In genomic region chr22:21938906-21939305, GRCh38 we compare ENCODE assay signal across 1 cellular context.
TF ChIP-seq lines count a peak whose summit lies in the region.

No MANE protein-coding gene starts in this region.

TF ChIP-seq in K562, 482 proteins besides CTCF, POLR2A, EP300 and RAD21 (continued from another document):
- TF ChIP-seq GTF3C2 (IDR thresholded peaks at IDR 0.05; ENCODE audit: borderline replicate concordance, extremely low read depth, insufficient read length) (no peak), PHB2 (IDR thresholded peaks at IDR 0.05; ENCODE audit: low read depth) (no peak), SUPT5H (IDR thresholded peaks at IDR 0.05) (no peak), NKRF (IDR thresholded peaks at IDR 0.05; ENCODE audit: borderline replicate concordance) (no peak), HLTF (IDR thresholded peaks at IDR 0.05) (no peak), MEIS2 (IDR thresholded peaks at IDR 0.05; ENCODE audit: partially characterized antibody) (no peak), ZNF586 (CRISPR knock-in tag; conservative IDR thresholded peaks at IDR 0.05) (no peak), CREB3 (tag; conservative IDR thresholded peaks at IDR 0.05; ENCODE audit: low read depth) (no peak), SP2 (IDR thresholded peaks at IDR 0.05; ENCODE audit: extremely low read depth, low read depth, low read length, poor library complexity, severe bottlenecking) (peak; percentile 17), SIX5 (IDR thresholded peaks at IDR 0.05; ENCODE audit: borderline replicate concordance in 1 of 2, insufficient read depth in 1 of 2, low read depth in 1 of 2, low read length in 2 of 2) (peak in 1 of 2 experiments; percentile 18; a peak in 1 of 4 replicates), RBBP5 (IDR thresholded peaks at IDR 0.05; ENCODE audit: borderline replicate concordance, insufficient read depth, low read length, poor library complexity, severe bottlenecking) (no peak), GABPB2 (CRISPR knock-in tag; conservative IDR thresholded peaks at IDR 0.05) (no peak), ZNF408 (CRISPR knock-in tag; IDR thresholded peaks at IDR 0.05; ENCODE audit: low read depth) (no peak), RNF2 (IDR thresholded peaks at IDR 0.05) (no peak), PTBP1 (IDR thresholded peaks at IDR 0.05; ENCODE audit: low read depth, low read length) (no peak), ZNF696 (CRISPR knock-in tag; conservative IDR thresholded peaks at IDR 0.05) (no peak), FOXK2 (conservative IDR thresholded peaks at IDR 0.05 in 1 of 2, IDR thresholded peaks at IDR 0.05 in 1 of 2; ENCODE audit: low read depth in 2 of 2) (no peak), ZKSCAN1 (IDR thresholded peaks at IDR 0.05; ENCODE audit: low read depth, low read length) (peak; percentile 5; the same call in 1 of the 2 replicates), AFF1 (IDR thresholded peaks at IDR 0.05; ENCODE audit: low read depth in 1 of 2, partially characterized antibody in 2 of 2) (no peak), ILF3 (IDR thresholded peaks at IDR 0.05; ENCODE audit: borderline replicate concordance) (no peak), ZNF518B (CRISPR knock-in tag; IDR thresholded peaks at IDR 0.05) (no peak), ZHX1 (conservative IDR thresholded peaks at IDR 0.05; ENCODE audit: low read length) (0 out of 2 replicates have a peak, but pooled peaks have one; percentile 14), ZNF589 (CRISPR knock-in tag; IDR thresholded peaks at IDR 0.05; ENCODE audit: low read depth) (no peak), POU5F1 (IDR thresholded peaks at IDR 0.05; ENCODE audit: borderline replicate concordance, low read depth, low read length, partially characterized antibody) (no peak), ZNF75A (CRISPR knock-in tag; IDR thresholded peaks at IDR 0.05) (no peak), TFAM (CRISPR knock-in tag; conservative IDR thresholded peaks at IDR 0.05) (no peak), ZSCAN29 (IDR thresholded peaks at IDR 0.05) (no peak), ZNF583 (CRISPR knock-in tag; IDR thresholded peaks at IDR 0.05) (no peak), SRSF3 (IDR thresholded peaks at IDR 0.05; ENCODE audit: insufficient read depth, low read length) (no peak), SMAD2 (IDR thresholded peaks at IDR 0.05; ENCODE audit: low read depth, low read length) (no peak), ZNF174 (CRISPR knock-in tag; IDR thresholded peaks at IDR 0.05) (no peak)
